Comparison of ENCODE assay signal across 1 cellular context in genomic region chr12:57454566-57455373, GRCh38.
A peak's percentile ranks its signal among the peaks of the same experiment; 100 is the strongest.
TF ChIP-seq lines count a peak whose summit lies in the region.

Gene INHBE, plus strand, starts transcription at chr12:57455307. Its CDS starts 230 bp downstream, at chr12:57455537.

TF ChIP-seq in HepG2, 621 proteins besides CTCF, POLR2A, EP300 and RAD21 (continued from another document and continues in another):
- TF ChIP-seq ZNF724P (CRISPR knock-in tag; IDR thresholded peaks at IDR 0.05; ENCODE audit: borderline replicate concordance) (no peak), SRSF9 (IDR thresholded peaks at IDR 0.05; ENCODE audit: borderline replicate concordance, insufficient read depth, low read depth, low read length, poor library complexity, severe bottlenecking) (no peak), ZNF773 (CRISPR knock-in tag; IDR thresholded peaks at IDR 0.05; ENCODE audit: borderline replicate concordance) (no peak), ZSCAN21 (CRISPR knock-in tag; IDR thresholded peaks at IDR 0.05; ENCODE audit: borderline replicate concordance) (peak; percentile 80; the same call in 1 of the 2 replicates), NKX3-1 (CRISPR knock-in tag; IDR thresholded peaks at IDR 0.05) (no peak), POLR2AphosphoS5 (IDR thresholded peaks at IDR 0.05; ENCODE audit: low read depth, low read length) (peak; percentile 80), FOXP4 (CRISPR knock-in tag; IDR thresholded peaks at IDR 0.05) (peak; percentile 79), TBX2 (CRISPR knock-in tag; IDR thresholded peaks at IDR 0.05; ENCODE audit: borderline replicate concordance) (peak; percentile 81; the same call in 1 of the 2 replicates), ZNF672 (CRISPR knock-in tag; IDR thresholded peaks at IDR 0.05) (no peak), HNF1A (IDR thresholded peaks at IDR 0.05; ENCODE audit: low read depth) (peak; percentile 37; the same call in 1 of the 2 replicates), HNF1A (CRISPR knock-in tag; IDR thresholded peaks at IDR 0.05; ENCODE audit: borderline replicate concordance) (peak; percentile 66), MED1 (CRISPR knock-in tag; IDR thresholded peaks at IDR 0.05) (peak; percentile 91), NCOA2 (CRISPR knock-in tag; IDR thresholded peaks at IDR 0.05) (peak; percentile 83), NONO (IDR thresholded peaks at IDR 0.05) (no peak), NONO (CRISPR knock-in tag; conservative IDR thresholded peaks at IDR 0.05) (peak; percentile 97), SNRNP70 (IDR thresholded peaks at IDR 0.05; ENCODE audit: low read depth, low read length) (no peak), DPF2 (CRISPR knock-in tag; IDR thresholded peaks at IDR 0.05; ENCODE audit: borderline replicate concordance, low read depth) (peak; percentile 91), SMAD9 (CRISPR knock-in tag; IDR thresholded peaks at IDR 0.05) (no peak), ZBTB25 (CRISPR knock-in tag; IDR thresholded peaks at IDR 0.05) (peak; percentile 16; the same call in 1 of the 2 replicates), RFX1 (IDR thresholded peaks at IDR 0.05) (no peak), ETV5 (CRISPR knock-in tag; IDR thresholded peaks at IDR 0.05; ENCODE audit: borderline replicate concordance) (no peak; the same call in 1 of the 2 replicates), ZNF431 (CRISPR knock-in tag; IDR thresholded peaks at IDR 0.05; ENCODE audit: borderline replicate concordance, low read depth) (no peak), HOXA5 (CRISPR knock-in tag; IDR thresholded peaks at IDR 0.05) (peak; percentile 39; the same call in 1 of the 2 replicates), ZNF710 (CRISPR knock-in tag; IDR thresholded peaks at IDR 0.05; ENCODE audit: borderline replicate concordance) (peak; percentile 39; the same call in 1 of the 2 replicates), ZNF747 (CRISPR knock-in tag; IDR thresholded peaks at IDR 0.05; ENCODE audit: borderline replicate concordance) (no peak; the same call in 1 of the 2 replicates), SNAPC2 (CRISPR knock-in tag; IDR thresholded peaks at IDR 0.05) (no peak), ZNF333 (CRISPR knock-in tag; IDR thresholded peaks at IDR 0.05; ENCODE audit: borderline replicate concordance) (no peak), GATA4 (IDR thresholded peaks at IDR 0.05; ENCODE audit: borderline replicate concordance, low read depth) (0 out of 2 replicates have a peak, but pooled peaks have one; percentile 16), ATF7-NPFF (CRISPR knock-in tag; IDR thresholded peaks at IDR 0.05; ENCODE audit: low read depth) (no peak), KLF6 (CRISPR knock-in tag; IDR thresholded peaks at IDR 0.05) (peak; percentile 80; the same call in 1 of the 2 replicates), PRDM15 (CRISPR knock-in tag; IDR thresholded peaks at IDR 0.05) (no peak), ZNF879 (CRISPR knock-in tag; IDR thresholded peaks at IDR 0.05) (no peak), PITX1 (CRISPR knock-in tag; IDR thresholded peaks at IDR 0.05) (peak; percentile 70), RFX5 (IDR thresholded peaks at IDR 0.05; ENCODE audit: low read depth, low read length) (no peak), GATAD1 (CRISPR knock-in tag; IDR thresholded peaks at IDR 0.05) (peak; percentile 62), SRY (CRISPR knock-in tag; IDR thresholded peaks at IDR 0.05) (no peak; the same call in 1 of the 2 replicates), TCF12 (IDR thresholded peaks at IDR 0.05) (no peak), TCF12 (CRISPR knock-in tag; IDR thresholded peaks at IDR 0.05) (0 out of 2 replicates have a peak, but pooled peaks have one; percentile 73), ZNF589 (CRISPR knock-in tag; conservative IDR thresholded peaks at IDR 0.05) (peak; percentile 74; the same call in 1 of the 2 replicates), SAP130 (CRISPR knock-in tag; IDR thresholded peaks at IDR 0.05; ENCODE audit: low read depth) (peak; percentile 97), SRSF4 (IDR thresholded peaks at IDR 0.05; ENCODE audit: low read depth, low read length, poor library complexity, severe bottlenecking) (no peak), NFYC (CRISPR knock-in tag; IDR thresholded peaks at IDR 0.05) (peak; percentile 88), ZBTB33 (CRISPR knock-in tag; IDR thresholded peaks at IDR 0.05) (no peak; the same call in 1 of the 2 replicates), HMG20A (CRISPR knock-in tag; IDR thresholded peaks at IDR 0.05; ENCODE audit: borderline replicate concordance) (peak; percentile 85), ZNF878 (CRISPR knock-in tag; IDR thresholded peaks at IDR 0.05) (no peak), ZNF782 (CRISPR knock-in tag; IDR thresholded peaks at IDR 0.05; ENCODE audit: borderline replicate concordance) (peak; percentile 60; the same call in 1 of the 2 replicates), ERF (CRISPR knock-in tag; IDR thresholded peaks at IDR 0.05) (peak; percentile 72; the same call in 1 of the 2 replicates), ZUFSP (CRISPR knock-in tag; IDR thresholded peaks at IDR 0.05; ENCODE audit: borderline replicate concordance) (no peak), TFAP4 (IDR thresholded peaks at IDR 0.05; ENCODE audit: borderline replicate concordance, low read depth) (peak; percentile 87), RBM22 (optimal IDR thresholded peaks at IDR 0.05; ENCODE audit: low read length) (no peak), ZNF138 (CRISPR knock-in tag; IDR thresholded peaks at IDR 0.05; ENCODE audit: low read depth) (no peak)
